In the genomic region with DNA sequence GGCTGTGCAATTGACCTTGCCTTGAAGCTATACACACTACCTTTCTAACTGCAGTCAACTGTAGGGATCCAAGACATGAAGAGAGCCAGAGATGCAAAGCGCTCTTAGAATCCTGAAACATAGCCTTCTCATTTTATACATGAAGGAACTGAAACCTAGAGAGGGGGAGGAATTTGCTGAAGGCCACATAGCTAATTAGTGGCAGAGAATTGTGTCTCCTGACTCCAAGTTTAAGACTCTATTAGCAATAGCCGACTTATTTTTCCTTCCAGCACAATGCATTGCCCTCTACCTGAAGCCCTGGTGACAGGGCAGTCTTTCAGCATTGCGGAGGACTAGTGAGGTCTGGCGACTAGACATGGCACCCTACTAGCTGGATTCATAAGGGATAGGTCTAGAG, we compare ENCODE assay signal across 23 cellular contexts.
"Had no signal": no experiment of that assay in that cellular context is flagged by ENCODE, and none has a peak within 500 bp of the region (broad histone marks: within the 10 kb centered on the region; RNA-seq: fewer than 3 reads in every experiment).

No MANE protein-coding gene starts in this region.

- H3K36me3 ChIP-seq: MG63, Peyer's patch, SJSA1 had no signal

- H3K27me3 Mint-ChIP-seq: IgD-negative memory B cell had no signal

- H3K4me2 ChIP-seq: PC-9 had no signal

- H3K4me3 Mint-ChIP-seq: IgD-negative memory B cell had no signal

- FAIRE-seq: K562 had no signal

- DNase-seq: MG63; NCI-H1092 treated with DMSO at 0.1 percent for 48 hours; NCI-H1436; NCI-H187; NCI-H2029; NCI-H2081 treated with DMSO at 0.1 percent for 48 hours; NCI-H2171; NCI-H226; NCI-H446; NCI-H510A; NCI-H524 treated with DMSO at 0.1 percent for 48 hours; NCI-H774; NK-92 treated with Interleukin-12 subunit alpha and Interleukin-12 subunit beta, amount 100 ng/mL, for 24 hours; OCI-M1; PC-9; Peyer's patch; Right ventricle myocardium superior; SIG-M5; T-helper 1 cell had no signal

- H3K9me3 ChIP-seq: MG63, Peyer's patch, SJSA1 had no signal

- ATAC-seq: K562 had no signal

- H3K27ac ChIP-seq: PC-9, Peyer's patch, SJSA1, SK-N-MC had no signal

- H3K4me3 ChIP-seq: K562, MG63, PC-9, Peyer's patch, SJSA1, SK-N-MC had no signal

- H2AFZ ChIP-seq: PC-9 had no signal

- H3K4me1 Mint-ChIP-seq: IgD-negative memory B cell had no signal

- H3K4me1 ChIP-seq: Peyer's patch, SJSA1 had no signal

- H3K27me3 ChIP-seq: MG63, Peyer's patch, SJSA1 had no signal

- H3K36me3 Mint-ChIP-seq: IgD-negative memory B cell had no signal

- H3K27ac Mint-ChIP-seq: IgD-negative memory B cell had no signal
